ENCODE assay signal across 22 cellular contexts in the genomic region with DNA sequence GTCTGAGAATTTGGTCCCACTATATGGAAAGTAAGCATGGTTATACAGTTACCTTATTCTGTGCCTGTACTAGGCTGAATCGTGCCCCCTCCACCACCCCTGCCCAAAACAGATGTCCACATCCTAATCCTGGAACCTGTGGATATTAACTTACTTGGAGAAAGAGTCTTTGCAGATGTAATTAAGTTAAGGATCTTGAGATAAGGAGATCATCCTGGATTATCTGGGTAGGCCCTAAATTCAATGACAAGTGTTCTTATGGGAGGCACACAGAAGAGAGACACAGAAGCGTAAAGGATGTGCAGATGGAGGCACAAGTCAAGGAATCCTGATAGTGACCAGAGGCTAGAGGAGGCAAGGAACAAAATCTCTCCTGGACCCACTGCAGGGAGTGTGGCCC.
"Had no signal": no experiment of that assay in that cellular context is flagged by ENCODE, and none has a peak within 500 bp of the region (broad histone marks: within the 10 kb centered on the region; RNA-seq: fewer than 3 reads in every experiment).

No MANE protein-coding gene starts in this region.

- H3K9me3 ChIP-seq: MG63 had no signal

- H3K27me3 Mint-ChIP-seq: activated CD4-positive, alpha-beta memory T cell treated with anti-CD3 and anti-CD28 coated beads for 36 hours; IgD-negative memory B cell had no signal

- H3K27me3 ChIP-seq: brain microvascular endothelial cell, cardiac muscle cell, MG63 had no signal

- DNase-seq: activated CD4-positive, alpha-beta memory T cell treated with anti-CD3 and anti-CD28 coated beads for 36 hours; activated CD4-positive, alpha-beta T cell treated with anti-CD3 and anti-CD28 coated beads, Interleukin-2, amount 10 ng/mL, durations not matched to agents 7 days and 5 days; activated CD4-positive, CD25-positive, alpha-beta regulatory T cell; activated CD8-positive, alpha-beta memory T cell treated with anti-CD3 and anti-CD28 coated beads for 24 hours; activated effector memory CD4-positive, alpha-beta T cell treated with Interleukin-2 at 50 U/mL for 16 hours; activated naive CD4-positive, alpha-beta T cell; brain microvascular endothelial cell; MG63; NCI-H1105; NCI-H1436; NCI-H1694 treated with DMSO at 0.1 percent for 48 hours; NCI-H2029 treated with DMSO at 0.1 percent for 48 hours; NCI-H510A treated with DMSO at 0.1 percent for 48 hours; NCI-H774; PC-9; SHP77 treated with DMSO at 0.1 percent for 48 hours; T-helper 2 cell; T1000 had no signal

- ATAC-seq: activated naive CD4-positive, alpha-beta T cell treated with anti-CD3 and anti-CD28 coated beads, Interleukin-2, amount 50 U/mL, for 72 hours had no signal

- H3K27ac ChIP-seq: brain microvascular endothelial cell, cardiac muscle cell, PC-9 had no signal

- H3K36me3 Mint-ChIP-seq: activated CD4-positive, alpha-beta memory T cell treated with anti-CD3 and anti-CD28 coated beads for 36 hours; IgD-negative memory B cell had no signal

- H3K4me3 ChIP-seq: cardiac muscle cell, MG63, PC-9 had no signal

- H3K9ac ChIP-seq: KMS-11 had no signal

- H3K4me3 Mint-ChIP-seq: activated CD4-positive, alpha-beta memory T cell treated with anti-CD3 and anti-CD28 coated beads for 36 hours; activated CD4-positive, alpha-beta T cell treated with anti-CD3 and anti-CD28 coated beads, Interleukin-2, amount 10 ng/mL, durations not matched to agents 7 days and 5 days had no signal

- H3K36me3 ChIP-seq: brain microvascular endothelial cell, cardiac muscle cell, MG63 had no signal

- H3K4me2 ChIP-seq: PC-9 had no signal

- H3K27ac Mint-ChIP-seq: activated CD4-positive, alpha-beta memory T cell treated with anti-CD3 and anti-CD28 coated beads for 36 hours; activated naive CD4-positive, alpha-beta T cell treated with anti-CD3 and anti-CD28 coated beads, Interleukin-2, amount 50 U/mL, for 72 hours; IgD-negative memory B cell had no signal

- H2AFZ ChIP-seq: PC-9 had no signal
